ENCODE assay signal across 1 cellular context in genomic region chr19:5308471-5309437, GRCh38.
TF ChIP-seq lines count a peak whose summit lies in the region.

No MANE protein-coding gene starts in this region.

TF ChIP-seq in A549, 52 proteins besides CTCF, POLR2A, EP300 and RAD21 (continued from another document):
- TF ChIP-seq REST (IDR thresholded peaks at IDR 0.05) (no peak), ELK1 (IDR thresholded peaks at IDR 0.05; ENCODE audit: low read depth, low read length) (no peak), ATOH8 (CRISPR knock-in tag; IDR thresholded peaks at IDR 0.05; ENCODE audit: low read depth) (no peak), RNF2 (IDR thresholded peaks at IDR 0.05; ENCODE audit: borderline replicate concordance, low read depth) (no peak), BHLHE40 (IDR thresholded peaks at IDR 0.05; ENCODE audit: low read depth, low read length) (no peak), E2F6 (IDR thresholded peaks at IDR 0.05; ENCODE audit: borderline replicate concordance, low read depth) (no peak), JUNB (IDR thresholded peaks at IDR 0.05) (no peak), EHMT2 (IDR thresholded peaks at IDR 0.05; ENCODE audit: low read depth) (no peak), MAFK (IDR thresholded peaks at IDR 0.05; ENCODE audit: partially characterized antibody) (no peak), HMGXB4 (CRISPR knock-in tag; IDR thresholded peaks at IDR 0.05; ENCODE audit: borderline replicate concordance) (no peak)
